ENCODE assay signal across 25 cellular contexts in genomic region chr11:93820085-93820710, GRCh38. TPM values are rescaled to one million over a fixed set of nuclear protein-coding genes. Genes with fewer than 3 reads are reported as not detected.
"Had no signal": no experiment of that assay in that cellular context is flagged by ENCODE, and none has a peak within 500 bp of the region (broad histone marks: within the 10 kb centered on the region; RNA-seq: fewer than 3 reads in every experiment).

No MANE protein-coding gene starts in this region.

- H3K79me2 ChIP-seq: parathyroid adenoma had no signal

- FAIRE-seq: islet of Langerhans had no signal

- H3K27me3 Mint-ChIP-seq: activated CD4-positive, alpha-beta T cell treated with anti-CD3 and anti-CD28 coated beads, Interleukin-2, amount 10 ng/mL, durations not matched to agents 24 days and 14 days; activated naive CD8-positive, alpha-beta T cell treated with anti-CD3 and anti-CD28 coated beads for 36 hours; dendritic cell treated with granulocyte-macrophage colony-stimulating factor and Interleukin-4, amounts not matched to agents 40 ng/mL and 50 ng/mL, for 4 days; stimulated activated naive B cell treated with anti-CD40 and anti-IgM and Interleukin-4, amounts not matched to agents 10 μg/mL and 1 μg/mL and 100 μg/mL, for 72 hours had no signal

- ATAC-seq: activated CD8-positive, alpha-beta T cell treated with anti-CD3 and anti-CD28 coated beads, Interleukin-2, amount 10 ng/mL, durations not matched to agents 7 days and 5 days; gastrocnemius medialis; left lobe of liver had no signal

- H3K4me3 Mint-ChIP-seq: activated CD4-positive, alpha-beta T cell treated with anti-CD3 and anti-CD28 coated beads, Interleukin-2, amount 10 ng/mL, durations not matched to agents 24 days and 14 days; activated CD8-positive, alpha-beta T cell treated with anti-CD3 and anti-CD28 coated beads, Interleukin-2, amount 10 ng/mL, durations not matched to agents 7 days and 5 days; activated naive CD8-positive, alpha-beta T cell treated with anti-CD3 and anti-CD28 coated beads for 36 hours; central memory CD8-positive, alpha-beta T cell; dendritic cell treated with granulocyte-macrophage colony-stimulating factor and Interleukin-4, amounts not matched to agents 40 ng/mL and 50 ng/mL, for 4 days; naive B cell; stimulated activated naive B cell treated with anti-CD40 and anti-IgM and Interleukin-4, amounts not matched to agents 10 μg/mL and 1 μg/mL and 100 μg/mL, for 72 hours; T-helper 2 cell treated with Interferon-gamma antibody and Interleukin-4, amounts not matched to agents 5 μg/mL and 100 μg/mL, for 36 hours had no signal

- H3K9ac ChIP-seq: parathyroid adenoma had no signal

- H3K9me3 Mint-ChIP-seq: activated CD4-positive, alpha-beta T cell treated with anti-CD3 and anti-CD28 coated beads, Interleukin-2, amount 10 ng/mL, durations not matched to agents 24 days and 14 days; activated naive CD8-positive, alpha-beta T cell treated with anti-CD3 and anti-CD28 coated beads for 36 hours; central memory CD8-positive, alpha-beta T cell; dendritic cell treated with granulocyte-macrophage colony-stimulating factor and Interleukin-4, amounts not matched to agents 40 ng/mL and 50 ng/mL, for 4 days; naive B cell; stimulated activated naive B cell treated with anti-CD40 and anti-IgM and Interleukin-4, amounts not matched to agents 10 μg/mL and 1 μg/mL and 100 μg/mL, for 72 hours; T-helper 2 cell treated with Interferon-gamma antibody and Interleukin-4, amounts not matched to agents 5 μg/mL and 100 μg/mL, for 36 hours had no signal

- H3K4me3 ChIP-seq: gastrocnemius medialis, heart right ventricle, transverse colon, vagina had no signal

- H3K27ac Mint-ChIP-seq: activated CD4-positive, alpha-beta T cell treated with anti-CD3 and anti-CD28 coated beads, Interleukin-2, amount 10 ng/mL, durations not matched to agents 24 days and 14 days; activated CD8-positive, alpha-beta T cell treated with anti-CD3 and anti-CD28 coated beads, Interleukin-2, amount 10 ng/mL, durations not matched to agents 7 days and 5 days; activated naive CD8-positive, alpha-beta T cell treated with anti-CD3 and anti-CD28 coated beads for 36 hours; dendritic cell treated with granulocyte-macrophage colony-stimulating factor and Interleukin-4, amounts not matched to agents 40 ng/mL and 50 ng/mL, for 4 days; stimulated activated naive B cell treated with anti-CD40 and anti-IgM and Interleukin-4, amounts not matched to agents 10 μg/mL and 1 μg/mL and 100 μg/mL, for 72 hours; T-helper 2 cell treated with Interferon-gamma antibody and Interleukin-4, amounts not matched to agents 5 μg/mL and 100 μg/mL, for 36 hours had no signal

- H3K36me3 ChIP-seq: brain microvascular endothelial cell, gastrocnemius medialis had no signal

- H3K27me3 ChIP-seq: brain microvascular endothelial cell, gastrocnemius medialis, heart right ventricle, neutrophil, transverse colon, vagina had no signal

- H3K9me3 ChIP-seq: gastrocnemius medialis, heart right ventricle, neutrophil, transverse colon, vagina had no signal

- H3K27ac ChIP-seq: brain microvascular endothelial cell, gastrocnemius medialis, heart right ventricle, neutrophil, parathyroid adenoma, transverse colon, vagina had no signal

- DNase-seq: activated CD4-positive, alpha-beta T cell treated with anti-CD3 and anti-CD28 coated beads, Interleukin-2, amount 10 ng/mL, durations not matched to agents 24 days and 14 days; activated CD4-positive, CD25-positive, alpha-beta regulatory T cell; activated CD8-positive, alpha-beta memory T cell treated with anti-CD3 and anti-CD28 coated beads, Interleukin-2, amount 50 U/mL, for 4 hours; activated CD8-positive, alpha-beta T cell treated with anti-CD3 and anti-CD28 coated beads, Interleukin-2, amount 10 ng/mL, durations not matched to agents 7 days and 5 days; activated naive CD8-positive, alpha-beta T cell treated with anti-CD3 and anti-CD28 coated beads for 36 hours; amygdala; brain microvascular endothelial cell; effector memory CD4-positive, alpha-beta T cell; gastrocnemius medialis; heart right ventricle; mammary epithelial cell; naive B cell; stimulated activated CD4-positive, alpha-beta T cell treated with anti-CD3 and anti-CD28 coated beads, Interleukin-2, amount 100 ng/mL, for 48 hours; stimulated activated naive B cell treated with anti-CD40 and anti-IgM and Interleukin-4, amounts not matched to agents 10 μg/mL and 1 μg/mL and 100 μg/mL, for 72 hours; substantia nigra; transverse colon had no signal

- H2AFZ ChIP-seq: parathyroid adenoma had no signal

- H3K4me1 ChIP-seq: gastrocnemius medialis, parathyroid adenoma, transverse colon, vagina had no signal

- H3K4me1 Mint-ChIP-seq: activated CD4-positive, alpha-beta T cell treated with anti-CD3 and anti-CD28 coated beads, Interleukin-2, amount 10 ng/mL, durations not matched to agents 24 days and 14 days; activated naive CD8-positive, alpha-beta T cell treated with anti-CD3 and anti-CD28 coated beads for 36 hours; central memory CD8-positive, alpha-beta T cell; naive B cell; stimulated activated naive B cell treated with anti-CD40 and anti-IgM and Interleukin-4, amounts not matched to agents 10 μg/mL and 1 μg/mL and 100 μg/mL, for 72 hours had no signal

RNA-seq across cellular contexts. Expression of gene VSTM5, which starts 30.2 kb away (rescaled TPM):
- total RNA-seq: activated CD4-positive, alpha-beta T cell treated with anti-CD3 and anti-CD28 coated beads, Interleukin-2, amount 10 ng/mL, durations not matched to agents 24 days and 14 days; activated CD8-positive, alpha-beta T cell treated with anti-CD3 and anti-CD28 coated beads, Interleukin-2, amount 10 ng/mL, durations not matched to agents 7 days and 5 days; activated naive CD8-positive, alpha-beta T cell treated with anti-CD3 and anti-CD28 coated beads for 36 hours; gastrocnemius medialis; left lobe of liver; mononuclear cell; vagina had no signal
